ENCODE assay signal across 17 cellular contexts in the genomic region with DNA sequence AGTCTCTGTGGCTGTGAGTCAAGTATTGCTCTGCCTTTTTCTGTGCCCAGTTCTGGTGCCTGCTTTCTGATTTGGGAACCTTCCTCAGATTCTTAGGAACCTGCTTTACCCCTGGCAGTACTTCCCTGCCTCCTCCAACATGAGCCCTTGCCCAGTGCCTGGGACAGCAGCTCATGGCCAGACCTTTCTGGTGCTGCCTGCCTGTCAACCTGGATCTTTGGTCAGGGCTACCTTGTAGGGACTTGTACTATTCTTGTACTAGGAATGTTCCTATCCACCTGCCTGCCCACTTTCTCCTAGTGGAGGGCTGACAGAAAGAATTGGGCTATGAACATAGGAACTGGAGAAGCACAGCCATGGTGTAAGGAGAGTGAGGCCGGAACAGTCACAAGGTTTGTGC. TPM values are rescaled to one million over a fixed set of nuclear protein-coding genes. Genes with fewer than 3 reads are reported as not detected.
A peak's percentile ranks its signal among the peaks of the same experiment; 100 is the strongest.
DNase-seq lines count a peak whose midpoint lies in the region; ATAC-seq lines count a peak whose summit lies in the region.
"Had no signal": no experiment of that assay in that cellular context is flagged by ENCODE, and none has a peak within 500 bp of the region (broad histone marks: within the 10 kb centered on the region; RNA-seq: fewer than 3 reads in every experiment).

No MANE protein-coding gene starts in this region.

- H3K4me1 ChIP-seq in naive thymus-derived CD4-positive, alpha-beta T cell (ENCODE audit: control insufficient read depth in 2 of 2, insufficient read depth in 2 of 2, low read length in 2 of 2), result no peaks in the 10 kb centered on the region
- H3K4me1 ChIP-seq: BLaER1, HAP-1 had no signal

- peak; percentile 5 for ATAC-seq in stimulated activated naive CD8-positive, alpha-beta T cell treated with anti-CD3 and anti-CD28 coated beads, Interleukin-15, amount 100 ng/mL, for 72 hours
- ATAC-seq in stimulated activated naive CD8-positive, alpha-beta T cell treated with anti-CD3 and anti-CD28 coated beads, Interleukin-15, Interleukin-2, amounts not matched to agents 100 U/mL and 50 U/mL, for 24 hours, result no peak
- peak; percentile 6 for ATAC-seq in naive thymus-derived CD4-positive, alpha-beta T cell
- peak; percentile 17 for ATAC-seq in stimulated activated memory B cell treated with anti-CD40 and anti-IgM and Interleukin-4, amounts not matched to agents 10 μg/mL and 1 μg/mL and 100 μg/mL, for 72 hours
- ATAC-seq: CD8-positive, alpha-beta T cell had no signal

- CTCF ChIA-PET in naive thymus-derived CD4-positive, alpha-beta T cell (lab: Charles Lee), result no interaction called here

- no peak overlapping the region for H3K4me3 Mint-ChIP-seq in stimulated activated naive CD8-positive, alpha-beta T cell treated with anti-CD3 and anti-CD28 coated beads, Interleukin-15, amount 100 ng/mL, for 72 hours
- H3K4me3 Mint-ChIP-seq in naive thymus-derived CD4-positive, alpha-beta T cell, result no peak overlapping the region
- no peak overlapping the region for H3K4me3 Mint-ChIP-seq in stimulated activated memory B cell treated with anti-CD40 and anti-IgM and Interleukin-4, amounts not matched to agents 10 μg/mL and 1 μg/mL and 100 μg/mL, for 72 hours
- H3K4me3 Mint-ChIP-seq: B cell; CD4-positive, CD25-positive, alpha-beta regulatory T cell; CD8-positive, alpha-beta T cell; HFFc6 had no signal

- no peaks in the 10 kb centered on the region for H3K36me3 ChIP-seq in naive thymus-derived CD4-positive, alpha-beta T cell (ENCODE audit: control insufficient read depth in 2 of 3, insufficient read depth in 3 of 3, low read length in 3 of 3)
- H3K36me3 ChIP-seq: BLaER1, HAP-1 had no signal

- no peak overlapping the region for H3K27ac ChIP-seq in naive thymus-derived CD4-positive, alpha-beta T cell (ENCODE audit: low read depth, low read length)
- H3K27ac ChIP-seq: BLaER1, C4-2B had no signal

- H3K4me3 ChIP-seq in naive thymus-derived CD4-positive, alpha-beta T cell (ENCODE audit: low read length), result no peak overlapping the region
- H3K4me3 ChIP-seq: BLaER1, HAP-1 had no signal

- DNase-seq in stimulated activated naive CD8-positive, alpha-beta T cell treated with anti-CD3 and anti-CD28 coated beads, Interleukin-15, amount 100 ng/mL, for 72 hours, result no peak
- DNase-seq in stimulated activated naive CD8-positive, alpha-beta T cell treated with anti-CD3 and anti-CD28 coated beads, Interleukin-15, Interleukin-2, amounts not matched to agents 100 U/mL and 50 U/mL, for 24 hours, result no peak
- no peak for DNase-seq in naive thymus-derived CD4-positive, alpha-beta T cell
- no peak for DNase-seq in effector CD8-positive, alpha-beta T cell (lab: John Stamatoyannopoulos, UW)
- DNase-seq in cardiac septum (ENCODE audit: low spot score), result no peak
- DNase-seq: Caco-2; CD4-positive, CD25-positive, alpha-beta regulatory T cell; CD8-positive, alpha-beta T cell; DMS153; DND-41; GOT3; HFFc6 had no signal

- H3K27me3 Mint-ChIP-seq in stimulated activated naive CD8-positive, alpha-beta T cell treated with anti-CD3 and anti-CD28 coated beads, Interleukin-15, amount 100 ng/mL, for 72 hours, result no peaks in the 10 kb centered on the region
- peaks cover 0 to 7% (median 4%) of the 10 kb centered on the region in 5 donors for H3K27me3 Mint-ChIP-seq in naive thymus-derived CD4-positive, alpha-beta T cell
- H3K27me3 Mint-ChIP-seq in stimulated activated memory B cell treated with anti-CD40 and anti-IgM and Interleukin-4, amounts not matched to agents 10 μg/mL and 1 μg/mL and 100 μg/mL, for 72 hours, result no peaks in the 10 kb centered on the region

- peak overlapping the region in 1 of 2 donors; percentile 23 for H3K27ac Mint-ChIP-seq in stimulated activated naive CD8-positive, alpha-beta T cell treated with anti-CD3 and anti-CD28 coated beads, Interleukin-15, amount 100 ng/mL, for 72 hours
- H3K27ac Mint-ChIP-seq in naive thymus-derived CD4-positive, alpha-beta T cell, result no peak overlapping the region
- no peak overlapping the region for H3K27ac Mint-ChIP-seq in stimulated activated memory B cell treated with anti-CD40 and anti-IgM and Interleukin-4, amounts not matched to agents 10 μg/mL and 1 μg/mL and 100 μg/mL, for 72 hours
- H3K27ac Mint-ChIP-seq: B cell; CD4-positive, CD25-positive, alpha-beta regulatory T cell; CD8-positive, alpha-beta T cell; HFFc6 had no signal

- no peaks in the 10 kb centered on the region for H3K9me3 ChIP-seq in naive thymus-derived CD4-positive, alpha-beta T cell (ENCODE audit: control insufficient read depth in 2 of 3, low read length in 3 of 3)
- H3K9me3 ChIP-seq: BLaER1, Caco-2, HAP-1 had no signal

- no peaks in the 10 kb centered on the region for H3K4me1 Mint-ChIP-seq in stimulated activated naive CD8-positive, alpha-beta T cell treated with anti-CD3 and anti-CD28 coated beads, Interleukin-15, amount 100 ng/mL, for 72 hours
- H3K4me1 Mint-ChIP-seq in naive thymus-derived CD4-positive, alpha-beta T cell, result no peaks in the 10 kb centered on the region
- H3K4me1 Mint-ChIP-seq in stimulated activated memory B cell treated with anti-CD40 and anti-IgM and Interleukin-4, amounts not matched to agents 10 μg/mL and 1 μg/mL and 100 μg/mL, for 72 hours, result no peaks in the 10 kb centered on the region
- H3K4me1 Mint-ChIP-seq: B cell; CD4-positive, CD25-positive, alpha-beta regulatory T cell had no signal

- no peaks in the 10 kb centered on the region for H3K9me3 Mint-ChIP-seq in stimulated activated naive CD8-positive, alpha-beta T cell treated with anti-CD3 and anti-CD28 coated beads, Interleukin-15, amount 100 ng/mL, for 72 hours
- H3K9me3 Mint-ChIP-seq in naive thymus-derived CD4-positive, alpha-beta T cell, result peaks cover 0 to 6% (median 0%) of the 10 kb centered on the region in 11 donors
- no peaks in the 10 kb centered on the region for H3K9me3 Mint-ChIP-seq in stimulated activated memory B cell treated with anti-CD40 and anti-IgM and Interleukin-4, amounts not matched to agents 10 μg/mL and 1 μg/mL and 100 μg/mL, for 72 hours
- H3K9me3 Mint-ChIP-seq: CD8-positive, alpha-beta T cell; HFFc6 had no signal

- H3K36me3 Mint-ChIP-seq in naive thymus-derived CD4-positive, alpha-beta T cell, result no peaks in the 10 kb centered on the region
- no peaks in the 10 kb centered on the region for H3K36me3 Mint-ChIP-seq in stimulated activated memory B cell treated with anti-CD40 and anti-IgM and Interleukin-4, amounts not matched to agents 10 μg/mL and 1 μg/mL and 100 μg/mL, for 72 hours
- H3K36me3 Mint-ChIP-seq: CD4-positive, CD25-positive, alpha-beta regulatory T cell; CD8-positive, alpha-beta T cell had no signal

- POLR2A ChIA-PET in naive thymus-derived CD4-positive, alpha-beta T cell (lab: Charles Lee), result no interaction called here

- H3K27me3 ChIP-seq in naive thymus-derived CD4-positive, alpha-beta T cell (ENCODE audit: control insufficient read depth in 2 of 2, insufficient read depth in 2 of 2, low read length in 2 of 2), result no peaks in the 10 kb centered on the region
- H3K27me3 ChIP-seq: BLaER1 had no signal

- intact Hi-C loops in naive thymus-derived CD4-positive, alpha-beta T cell (cut with micrococcal nuclease), result no loop called here
- intact Hi-C loops in cardiac septum (cut with DNase I), result no loop called here

RNA-seq across cellular contexts. Expression of a gene that starts 28.8 kb away (rescaled TPM):
- 1 to 10 TPM in 3 of 5 experiments, not detected in 2; 1.6 to 2.2 (median 1.8) TPM for total RNA-seq in naive thymus-derived CD4-positive, alpha-beta T cell
- polyA plus RNA-seq in naive thymus-derived CD4-positive, alpha-beta T cell, result not detected
- total RNA-seq in cardiac septum, result 1.1 TPM
- total RNA-seq: B cell; CD8-positive, alpha-beta T cell had no signal
